ENCODE assay signal across 23 cellular contexts in the genomic region with DNA sequence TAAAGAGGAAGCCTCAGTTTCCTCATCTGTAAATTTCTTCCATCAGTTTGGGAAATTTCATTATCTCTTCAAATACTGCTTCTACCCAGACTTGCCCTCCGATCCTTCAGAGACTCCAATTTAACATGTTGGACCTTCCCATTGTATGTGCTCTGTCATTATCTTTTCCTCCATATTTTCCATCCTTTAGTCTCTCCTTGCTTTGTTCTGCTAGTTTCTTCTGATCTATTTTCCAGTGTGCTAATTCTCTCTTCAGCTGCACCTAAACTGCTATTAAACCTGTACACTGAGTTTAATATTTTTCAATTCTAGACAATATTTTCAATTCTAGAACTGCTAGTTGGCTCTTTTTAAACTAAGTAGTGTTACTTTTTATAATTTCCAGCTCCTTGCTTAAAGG.
"Had no signal": no experiment of that assay in that cellular context is flagged by ENCODE, and none has a peak within 500 bp of the region (broad histone marks: within the 10 kb centered on the region; RNA-seq: fewer than 3 reads in every experiment).

No MANE protein-coding gene starts in this region.

- FAIRE-seq: K562, RCC 7860 had no signal

- H3K27me3 Mint-ChIP-seq: IgD-negative memory B cell had no signal

- H3K9me3 ChIP-seq: SJSA1 had no signal

- H3K36me3 Mint-ChIP-seq: IgD-negative memory B cell had no signal

- H3K4me1 ChIP-seq: SJSA1 had no signal

- H3K27me3 ChIP-seq: SJSA1 had no signal

- H3K27ac ChIP-seq: KMS-11, SJSA1, SK-N-MC had no signal

- H3K4me2 ChIP-seq: KMS-11 had no signal

- ATAC-seq: K562 had no signal

- H3K4me3 ChIP-seq: K562, SJSA1, SK-N-MC had no signal

- H3K4me1 Mint-ChIP-seq: IgD-negative memory B cell had no signal

- DNase-seq: Kasumi-1, MM.1S, NCI-H1092 treated with DMSO at 0.1 percent for 48 hours, NCI-H1436, NCI-H187, NCI-H2029, NCI-H2081 treated with DMSO at 0.1 percent for 48 hours, NCI-H2171, NCI-H226, NCI-H446, NCI-H510A, NCI-H524 treated with DMSO at 0.1 percent for 48 hours, NCI-H69, NCI-H774, Right ventricle myocardium superior, RPMI8226, SIG-M5 had no signal

- H3K9ac ChIP-seq: KMS-11 had no signal

- H3K4me3 Mint-ChIP-seq: IgD-negative memory B cell had no signal
